In the genomic region with DNA sequence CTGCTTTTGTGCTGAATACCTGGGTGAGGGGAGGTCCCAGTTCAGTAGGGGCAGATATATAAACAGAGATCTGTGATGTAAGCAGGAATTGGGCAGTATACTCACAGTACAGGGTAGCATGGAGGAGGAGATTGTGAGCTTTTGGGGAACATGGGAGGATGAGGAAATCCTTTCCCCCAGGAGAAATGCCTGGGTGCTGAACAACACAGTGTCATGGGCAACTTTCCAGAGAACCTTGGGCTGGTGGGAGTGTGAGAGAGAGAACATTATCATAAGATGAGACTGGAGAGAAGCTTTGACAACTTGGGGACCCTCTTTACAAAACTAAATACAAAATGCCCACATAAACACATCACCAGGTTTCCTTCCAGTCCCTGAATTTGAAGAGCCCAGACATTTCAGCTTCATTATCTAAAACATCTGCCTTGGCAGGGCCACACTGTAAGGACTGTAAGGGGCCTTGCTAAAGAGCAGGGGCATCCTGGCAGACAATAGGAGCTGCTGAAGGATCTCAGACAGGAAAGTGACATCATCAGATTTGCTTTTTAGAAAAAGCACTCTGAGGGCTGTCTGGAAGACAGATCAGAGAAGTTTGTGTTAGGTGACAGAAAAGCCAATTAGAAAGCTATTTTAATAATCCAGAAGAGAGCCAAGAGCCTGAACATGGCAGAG, we compare ENCODE assay signal across 1 cellular context.
TF ChIP-seq lines count a peak whose summit lies in the region.

No MANE protein-coding gene starts in this region.

TF ChIP-seq in HEK293, 187 proteins besides CTCF, POLR2A, EP300 and RAD21 (continued from another document):
- no peak for TF ChIP-seq ZNF658 (tag by site-specific recombination; IDR thresholded peaks at IDR 0.05)
- TF ChIP-seq ZNF174 (tag by site-specific recombination; IDR thresholded peaks at IDR 0.05) = no peak
- TF ChIP-seq ZBTB17 (tag by site-specific recombination; IDR thresholded peaks at IDR 0.05) = 0 out of 2 replicates have a peak, but pooled peaks have one; percentile 24
- no peak for TF ChIP-seq ZNF157 (tag by site-specific recombination; IDR thresholded peaks at IDR 0.05)
- 0 out of 2 replicates have a peak, but pooled peaks have one; percentile 17 for TF ChIP-seq ZBTB20 (tag by site-specific recombination; IDR thresholded peaks at IDR 0.05)
- 0 out of 2 replicates have a peak, but pooled peaks have one; percentile 15 for TF ChIP-seq ZNF335 (tag by site-specific recombination; conservative IDR thresholded peaks at IDR 0.05)
- no peak for TF ChIP-seq ZNF660 (tag by site-specific recombination; IDR thresholded peaks at IDR 0.05)
- TF ChIP-seq ZSCAN16 (tag by site-specific recombination; IDR thresholded peaks at IDR 0.05) = no peak
